In genomic region chr4:47442980-47443379, GRCh38 we compare ENCODE assay signal across 12 cellular contexts. TPM values are rescaled to one million over a fixed set of nuclear protein-coding genes. Genes with fewer than 3 reads are reported as not detected.
DNase-seq lines count a peak whose midpoint lies in the region; ATAC-seq and TF ChIP-seq lines count a peak whose summit lies in the region.
"Had no signal": no experiment of that assay in that cellular context is flagged by ENCODE, and none has a peak within 500 bp of the region (broad histone marks: within the 10 kb centered on the region; RNA-seq: fewer than 3 reads in every experiment).

No MANE protein-coding gene starts in this region.

- no peaks in the 10 kb centered on the region for H3K9me3 ChIP-seq in CD4-positive, CD25-positive, alpha-beta regulatory T cell (ENCODE audit: control insufficient read depth in 2 of 2, low read length in 2 of 2)

- peak overlapping the region in 2 of 3 donors; percentile 36 to 44 for H3K27ac Mint-ChIP-seq in CD4-positive, CD25-positive, alpha-beta regulatory T cell
- H3K27ac Mint-ChIP-seq in activated naive CD8-positive, alpha-beta T cell treated with anti-CD3 and anti-CD28 coated beads for 36 hours, result no peak overlapping the region
- H3K27ac Mint-ChIP-seq: activated CD8-positive, alpha-beta memory T cell treated with anti-CD3 and anti-CD28 coated beads, Interleukin-2, amount 10 ng/mL, durations not matched to agents 7 days and 5 days; brain had no signal

- H3K9me3 Mint-ChIP-seq in CD4-positive, CD25-positive, alpha-beta regulatory T cell, result peaks cover 0 to 1% (median 0%) of the 10 kb centered on the region in 7 donors
- no peaks in the 10 kb centered on the region for H3K9me3 Mint-ChIP-seq in activated naive CD8-positive, alpha-beta T cell treated with anti-CD3 and anti-CD28 coated beads for 36 hours
- H3K9me3 Mint-ChIP-seq: brain had no signal

- no peak overlapping the region for H3K4me3 Mint-ChIP-seq in CD4-positive, CD25-positive, alpha-beta regulatory T cell
- no peak overlapping the region for H3K4me3 Mint-ChIP-seq in activated naive CD8-positive, alpha-beta T cell treated with anti-CD3 and anti-CD28 coated beads for 36 hours
- H3K4me3 Mint-ChIP-seq: activated CD8-positive, alpha-beta memory T cell treated with anti-CD3 and anti-CD28 coated beads, Interleukin-2, amount 10 ng/mL, durations not matched to agents 7 days and 5 days; brain had no signal

- DNase-seq in CD4-positive, CD25-positive, alpha-beta regulatory T cell, result no peak
- DNase-seq in SKM-1 treated with dmso at 0.1 percent for 144 hours (lab: John Stamatoyannopoulos, UW; ENCODE audit: unreplicated experiment) (peak; percentile 83), brain microvascular endothelial cell (no peak), amniotic stem cell (lab: John Stamatoyannopoulos, UW) (no peak), GM03348 (ENCODE audit: low spot score) (no peak)
- DNase-seq in activated naive CD8-positive, alpha-beta T cell treated with anti-CD3 and anti-CD28 coated beads for 36 hours, result no peak
- DNase-seq: activated CD8-positive, alpha-beta memory T cell treated with anti-CD3 and anti-CD28 coated beads, Interleukin-2, amount 10 ng/mL, durations not matched to agents 7 days and 5 days; NCI-H2171 treated with DMSO at 0.1 percent for 48 hours had no signal

- no peaks in the 10 kb centered on the region for H3K36me3 ChIP-seq in CD4-positive, CD25-positive, alpha-beta regulatory T cell (ENCODE audit: control insufficient read depth, insufficient read depth, low read length)
- no peaks in the 10 kb centered on the region for H3K36me3 ChIP-seq in brain microvascular endothelial cell (replicated peaks)

- H3K27me3 ChIP-seq in CD4-positive, CD25-positive, alpha-beta regulatory T cell (ENCODE audit: control insufficient read depth, insufficient read depth, low read length), result no peaks in the 10 kb centered on the region
- H3K27me3 ChIP-seq in brain microvascular endothelial cell (replicated peaks), result no peaks in the 10 kb centered on the region

- H3K4me3 ChIP-seq in CD4-positive, CD25-positive, alpha-beta regulatory T cell (ENCODE audit: low read depth, low read length), result no peak overlapping the region
- H3K4me3 ChIP-seq in brain microvascular endothelial cell (ENCODE audit: low read depth, low read length), result no peak overlapping the region
- H3K4me3 ChIP-seq: SK-N-MC had no signal

- no peak for TF ChIP-seq CTCF in brain microvascular endothelial cell (IDR thresholded peaks at IDR 0.05; ENCODE audit: low read depth, low read length, missing control alignments)

- in situ Hi-C loops in brain microvascular endothelial cell (cut with HindIII; ENCODE audit: low pct_ligation_motif_present, low sequenced_read_pairs), result no loop called here

- no peak overlapping the region for H3K27ac ChIP-seq in CD4-positive, CD25-positive, alpha-beta regulatory T cell (ENCODE audit: insufficient read depth, low read length, poor library complexity, severe bottlenecking)
- H3K27ac ChIP-seq in brain microvascular endothelial cell, result no peak overlapping the region
- H3K27ac ChIP-seq: SK-N-MC had no signal

- H3K27me3 Mint-ChIP-seq in CD4-positive, CD25-positive, alpha-beta regulatory T cell, result no peaks in the 10 kb centered on the region
- H3K27me3 Mint-ChIP-seq in activated naive CD8-positive, alpha-beta T cell treated with anti-CD3 and anti-CD28 coated beads for 36 hours, result no peaks in the 10 kb centered on the region
- H3K27me3 Mint-ChIP-seq: activated CD8-positive, alpha-beta memory T cell treated with anti-CD3 and anti-CD28 coated beads, Interleukin-2, amount 10 ng/mL, durations not matched to agents 7 days and 5 days; brain had no signal

- H3K4me1 ChIP-seq in CD4-positive, CD25-positive, alpha-beta regulatory T cell (ENCODE audit: control insufficient read depth, insufficient read depth, low read length, poor library complexity, severe bottlenecking), result no peaks in the 10 kb centered on the region

- peaks cover 3% of the 10 kb centered on the region for H3K36me3 Mint-ChIP-seq in CD4-positive, CD25-positive, alpha-beta regulatory T cell
- peaks cover 5% of the 10 kb centered on the region for H3K36me3 Mint-ChIP-seq in activated naive CD8-positive, alpha-beta T cell treated with anti-CD3 and anti-CD28 coated beads for 36 hours
- H3K36me3 Mint-ChIP-seq: brain had no signal

- peaks cover 0 to 17% (median 6%) of the 10 kb centered on the region in 4 donors for H3K4me1 Mint-ChIP-seq in CD4-positive, CD25-positive, alpha-beta regulatory T cell
- peaks cover 6% of the 10 kb centered on the region for H3K4me1 Mint-ChIP-seq in activated naive CD8-positive, alpha-beta T cell treated with anti-CD3 and anti-CD28 coated beads for 36 hours
- H3K4me1 Mint-ChIP-seq: brain had no signal

- ATAC-seq in CD4-positive, CD25-positive, alpha-beta regulatory T cell (ENCODE audit: low read depth in 2 of 2), result no peak
- ATAC-seq in GM21360 (IDR thresholded peaks at IDR 0.05; ENCODE audit: unreplicated experiment), result peak; percentile 85
- peak; percentile 68 for ATAC-seq in HG03135 (IDR thresholded peaks at IDR 0.05; ENCODE audit: unreplicated experiment)
- ATAC-seq: activated CD8-positive, alpha-beta memory T cell treated with anti-CD3 and anti-CD28 coated beads, Interleukin-2, amount 10 ng/mL, durations not matched to agents 7 days and 5 days had no signal

RNA-seq across cellular contexts. Expression of gene COMMD8, which starts 20.5 kb away (rescaled TPM):
- total RNA-seq in CD4-positive, CD25-positive, alpha-beta regulatory T cell, result 9.3 TPM
- polyA plus RNA-seq in CD4-positive, CD25-positive, alpha-beta regulatory T cell, result 10 to 100 TPM; 37.0 to 52.8 (median 40.7) TPM
- 10 to 100 TPM; 32.4 to 32.8 TPM for total RNA-seq in activated naive CD8-positive, alpha-beta T cell treated with anti-CD3 and anti-CD28 coated beads for 36 hours

RNA-seq across cellular contexts. Expression of gene ATP10D, which starts 42.1 kb away (rescaled TPM):
- total RNA-seq in CD4-positive, CD25-positive, alpha-beta regulatory T cell, result 3.5 TPM
- polyA plus RNA-seq in CD4-positive, CD25-positive, alpha-beta regulatory T cell, result 1 to 10 TPM; 1.6 to 3.7 (median 2.5) TPM
- total RNA-seq in activated naive CD8-positive, alpha-beta T cell treated with anti-CD3 and anti-CD28 coated beads for 36 hours, result 1 to 10 TPM; 7.9 to 9.8 TPM

Comparison
In these comparisons a context has a peak if more than half of its experiments do, and no peak if none do; other contexts are left out.
1. ATAC-seq: peak in GM21360 (single experiment) and HG03135 (single experiment); none in CD4-positive, CD25-positive, alpha-beta regulatory T cell (0 of 2).